Comparison of ENCODE assay signal across 25 cellular contexts in genomic region chr16:78372302-78372701, GRCh38.
"Had no signal": no experiment of that assay in that cellular context is flagged by ENCODE, and none has a peak within 500 bp of the region (broad histone marks: within the 10 kb centered on the region; RNA-seq: fewer than 3 reads in every experiment).

No MANE protein-coding gene starts in this region.

- H3K4me3 ChIP-seq: coronary artery, esophagus squamous epithelium, heart right ventricle, right atrium auricular region, spleen, suprapubic skin, tibial artery, upper lobe of right lung had no signal

- H3K27me3 Mint-ChIP-seq: activated CD4-positive, alpha-beta memory T cell treated with anti-CD3 and anti-CD28 coated beads, Interleukin-2, amount 10 ng/mL, durations not matched to agents 7 days and 5 days; activated CD4-positive, alpha-beta T cell treated with anti-CD3 and anti-CD28 coated beads, Interleukin-2, amount 10 ng/mL, durations not matched to agents 7 days and 5 days; activated T-cell treated with anti-CD3 and anti-CD28 coated beads, Interleukin-2, amount 50 U/mL, for 24 hours; naive thymus-derived CD8-positive, alpha-beta T cell; T-helper 17 cell had no signal

- H3K27ac ChIP-seq: brain microvascular endothelial cell, coronary artery, epithelial cell of prostate, esophagus squamous epithelium, heart right ventricle, right atrium auricular region, spleen, suprapubic skin, tibial artery, upper lobe of right lung had no signal

- H3K4me1 Mint-ChIP-seq: activated CD4-positive, alpha-beta memory T cell treated with anti-CD3 and anti-CD28 coated beads, Interleukin-2, amount 10 ng/mL, durations not matched to agents 7 days and 5 days; activated CD4-positive, alpha-beta T cell treated with anti-CD3 and anti-CD28 coated beads, Interleukin-2, amount 10 ng/mL, durations not matched to agents 7 days and 5 days had no signal

- H3K27ac Mint-ChIP-seq: activated CD4-positive, alpha-beta memory T cell treated with anti-CD3 and anti-CD28 coated beads, Interleukin-2, amount 10 ng/mL, durations not matched to agents 7 days and 5 days; activated CD4-positive, alpha-beta T cell treated with anti-CD3 and anti-CD28 coated beads, Interleukin-2, amount 10 ng/mL, durations not matched to agents 7 days and 5 days; activated T-cell treated with anti-CD3 and anti-CD28 coated beads, Interleukin-2, amount 50 U/mL, for 24 hours; naive thymus-derived CD8-positive, alpha-beta T cell; T-helper 17 cell had no signal

- ATAC-seq: heart right ventricle; left colon; naive thymus-derived CD8-positive, alpha-beta T cell; T-helper 17 cell; upper lobe of right lung had no signal

- H3K36me3 ChIP-seq: brain microvascular endothelial cell, esophagus squamous epithelium, heart right ventricle, right atrium auricular region, spleen, suprapubic skin, tibial artery, upper lobe of right lung had no signal

- H3K4me1 ChIP-seq: esophagus squamous epithelium, right atrium auricular region, spleen, suprapubic skin, tibial artery had no signal

- H3K9me3 Mint-ChIP-seq: activated CD4-positive, alpha-beta memory T cell treated with anti-CD3 and anti-CD28 coated beads, Interleukin-2, amount 10 ng/mL, durations not matched to agents 7 days and 5 days; activated CD4-positive, alpha-beta T cell treated with anti-CD3 and anti-CD28 coated beads, Interleukin-2, amount 10 ng/mL, durations not matched to agents 7 days and 5 days; neural crest cell had no signal

- DNase-seq: activated CD4-positive, alpha-beta memory T cell treated with anti-CD3 and anti-CD28 coated beads, Interleukin-2, amount 10 ng/mL, durations not matched to agents 7 days and 5 days; activated CD4-positive, alpha-beta T cell treated with anti-CD3 and anti-CD28 coated beads for 1 hour; activated CD4-positive, alpha-beta T cell treated with anti-CD3 and anti-CD28 coated beads, Interleukin-2, amount 10 ng/mL, durations not matched to agents 7 days and 5 days; activated CD8-positive, alpha-beta memory T cell treated with anti-CD3 and anti-CD28 coated beads, Interleukin-2, amount 50 U/mL, for 48 hours; activated gamma-delta T cell treated with Interleukin-2 at 50 U/mL for 16 hours; activated naive CD4-positive, alpha-beta T cell treated with anti-CD3 and anti-CD28 coated beads, Interleukin-2, amount 50 U/mL, for 16 hours; activated T-cell treated with anti-CD3 and anti-CD28 coated beads, Interleukin-2, amount 50 U/mL, for 24 hours; amniotic stem cell; brain microvascular endothelial cell; effector CD4-positive, alpha-beta T cell; esophagus squamous epithelium; heart right ventricle; left colon; naive thymus-derived CD8-positive, alpha-beta T cell; spleen; stimulated activated naive CD4-positive, alpha-beta T cell; T-helper 17 cell; T1000; tibial artery; upper lobe of right lung had no signal

- H3K4me3 Mint-ChIP-seq: activated CD4-positive, alpha-beta memory T cell treated with anti-CD3 and anti-CD28 coated beads, Interleukin-2, amount 10 ng/mL, durations not matched to agents 7 days and 5 days; activated CD4-positive, alpha-beta T cell treated with anti-CD3 and anti-CD28 coated beads, Interleukin-2, amount 10 ng/mL, durations not matched to agents 7 days and 5 days; activated T-cell treated with anti-CD3 and anti-CD28 coated beads, Interleukin-2, amount 50 U/mL, for 24 hours; naive thymus-derived CD8-positive, alpha-beta T cell; neural crest cell; T-helper 17 cell had no signal

- H3K27me3 ChIP-seq: brain microvascular endothelial cell, esophagus squamous epithelium, heart right ventricle, right atrium auricular region, spleen, suprapubic skin, tibial artery, upper lobe of right lung had no signal

- H3K9me3 ChIP-seq: esophagus squamous epithelium, suprapubic skin, tibial artery, upper lobe of right lung had no signal
